In the genomic region with DNA sequence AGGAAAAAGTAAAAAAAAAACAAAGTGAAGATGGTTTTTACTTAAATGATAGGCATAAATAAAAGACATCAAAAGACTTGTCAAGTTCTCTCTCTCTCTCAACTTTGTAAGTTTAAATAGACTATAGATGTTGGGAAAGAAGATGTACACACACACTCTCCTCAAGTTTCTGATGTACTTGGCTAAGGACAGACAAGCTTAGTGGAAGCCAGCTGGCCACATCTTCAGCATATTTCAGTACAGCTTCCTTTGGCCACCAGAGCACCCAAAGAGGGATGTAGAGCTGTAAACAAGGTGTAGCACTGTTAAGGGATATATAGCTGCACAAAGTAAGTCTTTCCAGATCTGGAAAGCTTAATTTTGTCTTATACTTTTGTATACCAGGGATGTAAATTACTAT, we compare ENCODE assay signal across 16 cellular contexts.
"Had no signal": no experiment of that assay in that cellular context is flagged by ENCODE, and none has a peak within 500 bp of the region (broad histone marks: within the 10 kb centered on the region; RNA-seq: fewer than 3 reads in every experiment).

No MANE protein-coding gene starts in this region.

- H3K27ac Mint-ChIP-seq: activated CD8-positive, alpha-beta T cell treated with anti-CD3 and anti-CD28 coated beads, Interleukin-2, amount 10 ng/mL, durations not matched to agents 7 days and 5 days; activated T-helper 1 cell treated with anti-CD3 and anti-CD28 coated beads, Interleukin-12 subunit alpha, Interleukin-12 subunit beta, Interleukin-2, Interleukin-4 antibody, amounts not matched to agents 30 ng/mL and 10 ng/mL and 1 ng/mL, durations not matched to agents 14 hours and 24 hours and 36 hours; memory B cell; nephron progenitor cell; T-cell had no signal

- H3K27me3 Mint-ChIP-seq: memory B cell, T-cell had no signal

- H3K9me3 ChIP-seq: ascending aorta, colonic mucosa, tibial artery, vagina had no signal

- H3K4me1 Mint-ChIP-seq: nephron progenitor cell had no signal

- H3K4me3 Mint-ChIP-seq: activated CD8-positive, alpha-beta T cell treated with anti-CD3 and anti-CD28 coated beads, Interleukin-2, amount 10 ng/mL, durations not matched to agents 7 days and 5 days; activated T-helper 1 cell treated with anti-CD3 and anti-CD28 coated beads, Interleukin-12 subunit alpha, Interleukin-12 subunit beta, Interleukin-2, Interleukin-4 antibody, amounts not matched to agents 30 ng/mL and 10 ng/mL and 1 ng/mL, durations not matched to agents 14 hours and 24 hours and 36 hours; memory B cell; nephron progenitor cell; T-cell had no signal

- ATAC-seq: activated CD8-positive, alpha-beta T cell treated with anti-CD3 and anti-CD28 coated beads, Interleukin-2, amount 10 ng/mL, durations not matched to agents 7 days and 5 days; left lobe of liver; T-cell had no signal

- H3K27me3 ChIP-seq: ascending aorta, cardiac muscle cell, colonic mucosa, tibial artery, vagina had no signal

- H3K27ac ChIP-seq: ascending aorta, cardiac muscle cell, colonic mucosa, skin epidermis, tibial artery, vagina had no signal

- H3K4me1 ChIP-seq: ascending aorta, colonic mucosa, tibial artery had no signal

- H3K9me3 Mint-ChIP-seq: activated T-helper 1 cell treated with anti-CD3 and anti-CD28 coated beads, Interleukin-12 subunit alpha, Interleukin-12 subunit beta, Interleukin-2, Interleukin-4 antibody, amounts not matched to agents 30 ng/mL and 10 ng/mL and 1 ng/mL, durations not matched to agents 14 hours and 24 hours and 36 hours; memory B cell; nephron progenitor cell; T-cell had no signal

- H3K4me3 ChIP-seq: ascending aorta, cardiac muscle cell, colonic mucosa, skin epidermis, tibial artery, vagina had no signal

- DNase-seq: activated CD4-positive, alpha-beta T cell treated with anti-CD3 and anti-CD28 coated beads for 1 hour; activated CD8-positive, alpha-beta T cell treated with anti-CD3 and anti-CD28 coated beads, Interleukin-2, amount 10 ng/mL, durations not matched to agents 7 days and 5 days; activated naive CD4-positive, alpha-beta T cell; colonic mucosa; glutamatergic neuron; nephron progenitor cell; T-cell; T1000; tibial artery had no signal

- H3K36me3 ChIP-seq: ascending aorta, cardiac muscle cell, colonic mucosa, tibial artery, vagina had no signal
